Comparison of ENCODE assay signal across 22 cellular contexts in the genomic region with DNA sequence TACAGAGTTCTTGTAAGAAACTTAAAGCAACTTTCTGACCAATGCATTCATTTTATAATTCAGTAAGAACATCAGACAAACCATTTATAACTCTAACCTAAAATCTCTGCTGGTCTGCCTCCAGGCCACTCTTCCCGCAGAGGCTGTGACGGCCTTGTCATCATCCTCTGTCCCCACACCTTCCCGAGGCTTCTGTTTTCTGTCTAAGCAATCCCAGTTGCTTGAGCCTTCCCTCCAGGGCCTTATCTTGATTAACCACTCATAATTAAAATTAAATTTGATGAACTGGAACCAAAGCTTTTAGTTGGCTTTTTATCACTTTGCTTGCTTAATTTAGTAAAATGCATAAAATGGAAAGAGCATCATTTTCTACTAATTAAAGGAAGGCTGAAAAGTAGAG.
"Had no signal": no experiment of that assay in that cellular context is flagged by ENCODE, and none has a peak within 500 bp of the region (broad histone marks: within the 10 kb centered on the region; RNA-seq: fewer than 3 reads in every experiment).

No MANE protein-coding gene starts in this region.

- FAIRE-seq: keratinocyte had no signal

- DNase-seq: dorsolateral prefrontal cortex; effector CD4-positive, alpha-beta T cell; foreskin fibroblast; gastrocnemius medialis; head of caudate nucleus; left ventricle myocardium superior; lower lobe of right lung; midbrain; naive thymus-derived CD4-positive, alpha-beta T cell; stimulated activated CD4-positive, alpha-beta T cell treated with anti-CD3 and anti-CD28 coated beads, Interleukin-2, amount 100 ng/mL, for 24 hours; stimulated activated CD4-positive, alpha-beta T cell treated with anti-CD3 and anti-CD28 coated beads, Interleukin-4, amount 100 ng/mL, for 24 hours; stimulated activated naive CD4-positive, alpha-beta T cell treated with Interleukin-2 at 50 U/mL for 16 hours; stomach; thyroid gland; trophoblast cell had no signal

- H3K27me3 ChIP-seq: gastrocnemius medialis, neural progenitor cell, right atrium auricular region, thyroid gland, vagina had no signal

- H3K4me2 ChIP-seq: neural progenitor cell had no signal

- H3K9ac ChIP-seq: neural progenitor cell, parathyroid adenoma had no signal

- H3K4me1 ChIP-seq: gastrocnemius medialis, lower lobe of right lung, neural progenitor cell, parathyroid adenoma, right atrium auricular region, stomach, vagina had no signal

- H2AFZ ChIP-seq: neural progenitor cell, parathyroid adenoma had no signal

- H3K36me3 ChIP-seq: gastrocnemius medialis, lower lobe of right lung, neural progenitor cell, right atrium auricular region, stomach, thyroid gland, vagina had no signal

- ATAC-seq: gastrocnemius medialis; left ventricle myocardium superior; lower lobe of right lung; naive thymus-derived CD4-positive, alpha-beta T cell; sciatic nerve; stimulated activated effector memory CD8-positive, alpha-beta T cell treated with anti-CD3 and anti-CD28 coated beads, Interleukin-12 subunit alpha, Interleukin-12 subunit beta, amount 100 ng/mL, for 72 hours had no signal

- H3K27ac ChIP-seq: dorsolateral prefrontal cortex, gastrocnemius medialis, lower lobe of right lung, neural progenitor cell, parathyroid adenoma, right atrium auricular region, stomach, thyroid gland, vagina had no signal

- H3K4me3 ChIP-seq: dorsolateral prefrontal cortex, gastrocnemius medialis, lower lobe of right lung, neural progenitor cell, right atrium auricular region, stomach, thyroid gland, vagina had no signal

- H3K9me3 ChIP-seq: gastrocnemius medialis, lower lobe of right lung, right atrium auricular region, stomach, thyroid gland, vagina had no signal
